In the genomic region with DNA sequence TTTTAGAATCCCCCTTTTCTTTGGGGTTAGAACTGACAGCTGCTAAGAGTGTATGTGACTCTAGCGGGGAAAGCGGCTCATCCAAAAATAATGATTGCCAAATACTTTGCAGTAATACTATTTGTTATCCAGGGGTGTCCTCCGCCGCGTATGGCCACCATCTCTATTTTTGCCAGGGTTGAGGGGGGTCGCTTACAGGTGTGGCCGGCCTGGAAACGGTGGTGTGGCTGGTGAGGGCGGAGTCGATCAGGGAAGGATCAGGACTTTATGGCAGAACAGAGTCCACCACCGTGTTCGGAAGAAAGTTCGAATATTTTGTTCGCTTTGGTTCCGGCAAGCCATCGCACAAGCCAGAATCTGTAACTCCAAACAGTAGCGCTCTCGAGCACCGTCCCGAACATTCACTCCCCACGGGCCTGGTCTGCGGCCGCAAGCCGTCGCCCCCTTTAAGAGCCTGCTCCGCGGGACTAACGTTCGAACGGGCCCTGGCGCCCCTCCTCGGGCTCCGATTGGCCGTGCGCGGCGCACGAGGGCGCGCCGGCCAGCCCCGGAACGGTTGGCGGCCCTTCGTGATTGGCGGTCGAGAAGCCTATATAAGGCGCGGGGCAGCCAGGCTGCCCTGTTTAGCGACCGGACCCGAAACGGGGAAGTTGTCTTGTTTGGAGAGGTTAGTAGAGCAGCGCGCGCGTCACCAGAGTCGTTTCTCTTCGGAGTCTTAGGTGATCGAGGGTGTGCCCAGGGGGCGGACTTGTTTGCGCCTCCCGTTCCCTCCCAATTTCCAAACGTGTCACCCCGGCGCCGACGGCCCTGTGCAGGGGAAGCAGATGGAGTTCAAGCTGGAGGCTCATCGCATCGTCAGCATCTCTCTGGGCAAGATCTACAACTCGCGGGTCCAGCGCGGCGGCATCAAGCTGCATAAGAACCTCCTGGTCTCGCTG, we compare ENCODE assay signal across 8 cellular contexts.
DNase-seq lines count a peak whose midpoint lies in the region; ATAC-seq and TF ChIP-seq lines count a peak whose summit lies in the region.

TSS of gene IER5 (plus strand) at position 622 of the 938 bp plus-strand sequence. CDS start at position 825, 203 bp downstream.

- ATAC-seq in GM19328 (IDR thresholded peaks at IDR 0.05; ENCODE audit: unreplicated experiment): peak; percentile 69
- ATAC-seq in HG03469 (IDR thresholded peaks at IDR 0.05; ENCODE audit: unreplicated experiment): peak; percentile 64

- H3K27ac ChIP-seq in BLaER1 treated with 17β-estradiol and CSF1 and Interleukin-3, amounts not matched to agents 10 nM and 100 nM: peak within 1 kb of the TSS; percentile 78 to 96 (median 92)

- peak within 1 kb of the TSS; percentile 86 to 98 (median 96) for H3K4me3 ChIP-seq in BLaER1 treated with 17β-estradiol and CSF1 and Interleukin-3, amounts not matched to agents 10 nM and 100 nM
- peak within 1 kb of the TSS; percentile 89 for H3K4me3 ChIP-seq in choroid plexus epithelial cell (ENCODE audit: low read depth, low read length)

- H4K20me1 ChIP-seq in BLaER1 treated with 17β-estradiol and CSF1 and Interleukin-3, amounts not matched to agents 10 nM and 100 nM: peaks cover 47 to 48% (median 48%) of the 10 kb centered on the region in 11 experiments

- DNase-seq in NCI-H526 (lab: John Stamatoyannopoulos, UW) (peak; percentile 99 to 100), choroid plexus epithelial cell (ENCODE audit: low read depth) (peak; percentile 97), kidney glomerular epithelial cell (lab: John Stamatoyannopoulos, UW) (peak; percentile 91)
- DNase-seq in activated CD4-positive, alpha-beta T cell treated with anti-CD3 and anti-CD28 coated beads for 4 hours: peak; percentile 96
- DNase-seq in stimulated activated CD4-positive, alpha-beta T cell treated with anti-CD3 and anti-CD28 coated beads, Interleukin-1b, Interleukin-23, amount 100 ng/mL, for 1 hour (ENCODE audit: low read depth in 2 of 2): peak; percentile 87 to 92

- H3K36me3 ChIP-seq in BLaER1 treated with 17β-estradiol and CSF1 and Interleukin-3, amounts not matched to agents 10 nM and 100 nM: peaks cover 5 to 25% (median 17%) of the 10 kb centered on the region in 11 experiments; a peak in 15 of 22 replicates

- H3K4me2 ChIP-seq in BLaER1 treated with 17β-estradiol and CSF1 and Interleukin-3, amounts not matched to agents 10 nM and 100 nM: peak within 1 kb of the TSS; percentile 78 to 95 (median 89)

- no peaks in the 10 kb centered on the region for H3K27me3 ChIP-seq in BLaER1 treated with 17β-estradiol and CSF1 and Interleukin-3, amounts not matched to agents 10 nM and 100 nM

- peaks cover 39 to 71% (median 47%) of the 10 kb centered on the region in 10 experiments for H3K4me1 ChIP-seq in BLaER1 treated with 17β-estradiol and CSF1 and Interleukin-3, amounts not matched to agents 10 nM and 100 nM

- no peak for TF ChIP-seq CTCF in choroid plexus epithelial cell (conservative IDR thresholded peaks at IDR 0.05; ENCODE audit: low read depth, low read length)

- no peaks in the 10 kb centered on the region for H3K9me3 ChIP-seq in BLaER1 treated with 17β-estradiol and CSF1 and Interleukin-3, amounts not matched to agents 10 nM and 100 nM (replicated peaks in 1 of 11)

- H3K9ac ChIP-seq in BLaER1 treated with 17β-estradiol and CSF1 and Interleukin-3, amounts not matched to agents 10 nM and 100 nM: peak within 1 kb of the TSS; percentile 90 to 97 (median 93)

Comparison
In these comparisons a context has a peak if more than half of its experiments do, and no peak if none do; other contexts are left out.
1. Peak in every context shown above with its lines: DNase-seq, ATAC-seq, H3K4me3 ChIP-seq and H3K27ac ChIP-seq.